2 cellular contexts compared by ENCODE assay signal in genomic region chr10:67808706-67809105, GRCh38.
TF ChIP-seq lines count a peak whose summit lies in the region.

No MANE protein-coding gene starts in this region.

TF ChIP-seq in liver, 16 proteins besides CTCF, POLR2A, EP300 and RAD21 (continued from another document):
- TF ChIP-seq, protein P1, sequence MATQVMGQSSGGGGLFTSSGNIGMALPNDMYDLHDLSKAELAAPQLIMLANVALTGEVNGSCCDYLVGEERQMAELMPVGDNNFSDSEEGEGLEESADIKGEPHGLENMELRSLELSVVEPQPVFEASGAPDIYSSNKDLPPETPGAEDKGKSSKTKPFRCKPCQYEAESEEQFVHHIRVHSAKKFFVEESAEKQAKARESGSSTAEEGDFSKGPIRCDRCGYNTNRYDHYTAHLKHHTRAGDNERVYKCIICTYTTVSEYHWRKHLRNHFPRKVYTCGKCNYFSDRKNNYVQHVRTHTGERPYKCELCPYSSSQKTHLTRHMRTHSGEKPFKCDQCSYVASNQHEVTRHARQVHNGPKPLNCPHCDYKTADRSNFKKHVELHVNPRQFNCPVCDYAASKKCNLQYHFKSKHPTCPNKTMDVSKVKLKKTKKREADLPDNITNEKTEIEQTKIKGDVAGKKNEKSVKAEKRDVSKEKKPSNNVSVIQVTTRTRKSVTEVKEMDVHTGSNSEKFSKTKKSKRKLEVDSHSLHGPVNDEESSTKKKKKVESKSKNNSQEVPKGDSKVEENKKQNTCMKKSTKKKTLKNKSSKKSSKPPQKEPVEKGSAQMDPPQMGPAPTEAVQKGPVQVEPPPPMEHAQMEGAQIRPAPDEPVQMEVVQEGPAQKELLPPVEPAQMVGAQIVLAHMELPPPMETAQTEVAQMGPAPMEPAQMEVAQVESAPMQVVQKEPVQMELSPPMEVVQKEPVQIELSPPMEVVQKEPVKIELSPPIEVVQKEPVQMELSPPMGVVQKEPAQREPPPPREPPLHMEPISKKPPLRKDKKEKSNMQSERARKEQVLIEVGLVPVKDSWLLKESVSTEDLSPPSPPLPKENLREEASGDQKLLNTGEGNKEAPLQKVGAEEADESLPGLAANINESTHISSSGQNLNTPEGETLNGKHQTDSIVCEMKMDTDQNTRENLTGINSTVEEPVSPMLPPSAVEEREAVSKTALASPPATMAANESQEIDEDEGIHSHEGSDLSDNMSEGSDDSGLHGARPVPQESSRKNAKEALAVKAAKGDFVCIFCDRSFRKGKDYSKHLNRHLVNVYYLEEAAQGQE (IDR thresholded peaks at IDR 0.05), result no peak
- TF ChIP-seq ZBTB33 (IDR thresholded peaks at IDR 0.05) (no peak), JUND (IDR thresholded peaks at IDR 0.05) (no peak), HNF4A (conservative IDR thresholded peaks at IDR 0.05) (peak in 1 of 2 donors; percentile 54), GABPA (IDR thresholded peaks at IDR 0.05 in 1 of 2, conservative IDR thresholded peaks at IDR 0.05 in 1 of 2) (no peak), NR2F2 (IDR thresholded peaks at IDR 0.05) (no peak), HNF4G (IDR thresholded peaks at IDR 0.05) (no peak), SP1 (IDR thresholded peaks at IDR 0.05) (no peak), EGR1 (IDR thresholded peaks at IDR 0.05; ENCODE audit: low read depth in 2 of 2) (no peak), FOXA1 (IDR thresholded peaks at IDR 0.05) (no peak), TAF1 (conservative IDR thresholded peaks at IDR 0.05) (no peak)
- TF ChIP-seq, protein P2, sequence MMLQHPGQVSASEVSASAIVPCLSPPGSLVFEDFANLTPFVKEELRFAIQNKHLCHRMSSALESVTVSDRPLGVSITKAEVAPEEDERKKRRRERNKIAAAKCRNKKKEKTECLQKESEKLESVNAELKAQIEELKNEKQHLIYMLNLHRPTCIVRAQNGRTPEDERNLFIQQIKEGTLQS (IDR thresholded peaks at IDR 0.05), result no peak

TF ChIP-seq in HepG2, 621 proteins besides CTCF, POLR2A, EP300 and RAD21 (continued from another document):
- no peak for TF ChIP-seq ZFAT (CRISPR knock-in tag; conservative IDR thresholded peaks at IDR 0.05)
- no peak for TF ChIP-seq PAXIP1 (CRISPR knock-in tag; conservative IDR thresholded peaks at IDR 0.05)
- TF ChIP-seq ZNF780A (CRISPR knock-in tag; IDR thresholded peaks at IDR 0.05), result no peak
- TF ChIP-seq CSRNP2 (CRISPR knock-in tag; conservative IDR thresholded peaks at IDR 0.05; ENCODE audit: low read depth), result no peak
- no peak for TF ChIP-seq CEBPZ (IDR thresholded peaks at IDR 0.05; ENCODE audit: low read length)
